Comparison of ENCODE assay signal across 1 cellular context in the genomic region with DNA sequence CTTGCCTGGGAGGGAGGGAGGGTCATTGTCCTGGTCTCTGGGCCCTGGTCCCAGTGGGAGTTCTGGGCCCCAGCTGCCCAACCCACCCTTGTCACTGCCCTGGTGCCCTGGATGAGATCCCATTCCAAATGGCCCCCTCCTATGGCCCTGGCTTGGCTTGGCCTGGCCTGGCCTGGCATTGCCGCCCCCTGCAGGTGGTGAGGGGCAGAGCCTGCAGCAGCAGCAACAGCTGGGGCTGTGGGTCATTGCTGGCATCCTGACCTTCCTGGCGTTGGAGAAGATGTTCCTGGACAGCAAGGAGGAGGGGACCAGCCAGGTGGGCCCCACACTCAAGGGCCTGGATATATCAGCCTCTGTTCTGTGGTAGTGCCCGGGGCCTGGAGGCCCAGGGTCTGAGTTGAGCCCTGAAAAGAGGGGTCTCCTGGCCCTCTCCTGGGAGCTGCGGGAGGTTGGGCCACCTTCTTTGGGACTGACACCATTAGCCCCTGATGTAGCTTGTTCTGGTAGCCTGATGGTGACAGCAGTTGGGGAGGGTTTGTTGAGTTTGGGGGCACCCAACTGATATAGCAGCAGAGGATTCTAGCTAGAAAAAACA.
TF ChIP-seq lines count a peak whose summit lies in the region.

No MANE protein-coding gene starts in this region.

TF ChIP-seq in HepG2, 621 proteins besides CTCF, POLR2A, EP300 and RAD21 (continued from another document and continues in another):
- TF ChIP-seq, protein P1, sequence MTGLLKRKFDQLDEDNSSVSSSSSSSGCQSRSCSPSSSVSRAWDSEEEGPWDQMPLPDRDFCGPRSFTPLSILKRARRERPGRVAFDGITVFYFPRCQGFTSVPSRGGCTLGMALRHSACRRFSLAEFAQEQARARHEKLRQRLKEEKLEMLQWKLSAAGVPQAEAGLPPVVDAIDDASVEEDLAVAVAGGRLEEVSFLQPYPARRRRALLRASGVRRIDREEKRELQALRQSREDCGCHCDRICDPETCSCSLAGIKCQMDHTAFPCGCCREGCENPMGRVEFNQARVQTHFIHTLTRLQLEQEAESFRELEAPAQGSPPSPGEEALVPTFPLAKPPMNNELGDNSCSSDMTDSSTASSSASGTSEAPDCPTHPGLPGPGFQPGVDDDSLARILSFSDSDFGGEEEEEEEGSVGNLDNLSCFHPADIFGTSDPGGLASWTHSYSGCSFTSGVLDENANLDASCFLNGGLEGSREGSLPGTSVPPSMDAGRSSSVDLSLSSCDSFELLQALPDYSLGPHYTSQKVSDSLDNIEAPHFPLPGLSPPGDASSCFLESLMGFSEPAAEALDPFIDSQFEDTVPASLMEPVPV (CRISPR knock-in tag; IDR thresholded peaks at IDR 0.05), result no peak
- no peak for TF ChIP-seq ELF1 (CRISPR knock-in tag; IDR thresholded peaks at IDR 0.05)
- TF ChIP-seq, protein P2, sequence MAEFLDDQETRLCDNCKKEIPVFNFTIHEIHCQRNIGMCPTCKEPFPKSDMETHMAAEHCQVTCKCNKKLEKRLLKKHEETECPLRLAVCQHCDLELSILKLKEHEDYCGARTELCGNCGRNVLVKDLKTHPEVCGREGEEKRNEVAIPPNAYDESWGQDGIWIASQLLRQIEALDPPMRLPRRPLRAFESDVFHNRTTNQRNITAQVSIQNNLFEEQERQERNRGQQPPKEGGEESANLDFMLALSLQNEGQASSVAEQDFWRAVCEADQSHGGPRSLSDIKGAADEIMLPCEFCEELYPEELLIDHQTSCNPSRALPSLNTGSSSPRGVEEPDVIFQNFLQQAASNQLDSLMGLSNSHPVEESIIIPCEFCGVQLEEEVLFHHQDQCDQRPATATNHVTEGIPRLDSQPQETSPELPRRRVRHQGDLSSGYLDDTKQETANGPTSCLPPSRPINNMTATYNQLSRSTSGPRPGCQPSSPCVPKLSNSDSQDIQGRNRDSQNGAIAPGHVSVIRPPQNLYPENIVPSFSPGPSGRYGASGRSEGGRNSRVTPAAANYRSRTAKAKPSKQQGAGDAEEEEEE (CRISPR knock-in tag; IDR thresholded peaks at IDR 0.05; ENCODE audit: borderline replicate concordance), result no peak
- no peak for TF ChIP-seq TMF1 (CRISPR knock-in tag; IDR thresholded peaks at IDR 0.05; ENCODE audit: low read depth)
- no peak for TF ChIP-seq MBNL3 (CRISPR knock-in tag; conservative IDR thresholded peaks at IDR 0.05)
- TF ChIP-seq ZNF570 (CRISPR knock-in tag; IDR thresholded peaks at IDR 0.05; ENCODE audit: borderline replicate concordance), result no peak
- no peak for TF ChIP-seq SMAD3 (CRISPR knock-in tag; IDR thresholded peaks at IDR 0.05)
- TF ChIP-seq, protein P3, sequence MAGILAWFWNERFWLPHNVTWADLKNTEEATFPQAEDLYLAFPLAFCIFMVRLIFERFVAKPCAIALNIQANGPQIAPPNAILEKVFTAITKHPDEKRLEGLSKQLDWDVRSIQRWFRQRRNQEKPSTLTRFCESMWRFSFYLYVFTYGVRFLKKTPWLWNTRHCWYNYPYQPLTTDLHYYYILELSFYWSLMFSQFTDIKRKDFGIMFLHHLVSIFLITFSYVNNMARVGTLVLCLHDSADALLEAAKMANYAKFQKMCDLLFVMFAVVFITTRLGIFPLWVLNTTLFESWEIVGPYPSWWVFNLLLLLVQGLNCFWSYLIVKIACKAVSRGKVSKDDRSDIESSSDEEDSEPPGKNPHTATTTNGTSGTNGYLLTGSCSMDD (CRISPR knock-in tag; IDR thresholded peaks at IDR 0.05), result no peak
- TF ChIP-seq FOSL2 (CRISPR knock-in tag; IDR thresholded peaks at IDR 0.05), result no peak
- TF ChIP-seq ZSCAN21 (CRISPR knock-in tag; IDR thresholded peaks at IDR 0.05; ENCODE audit: borderline replicate concordance), result no peak
- TF ChIP-seq, protein P4, sequence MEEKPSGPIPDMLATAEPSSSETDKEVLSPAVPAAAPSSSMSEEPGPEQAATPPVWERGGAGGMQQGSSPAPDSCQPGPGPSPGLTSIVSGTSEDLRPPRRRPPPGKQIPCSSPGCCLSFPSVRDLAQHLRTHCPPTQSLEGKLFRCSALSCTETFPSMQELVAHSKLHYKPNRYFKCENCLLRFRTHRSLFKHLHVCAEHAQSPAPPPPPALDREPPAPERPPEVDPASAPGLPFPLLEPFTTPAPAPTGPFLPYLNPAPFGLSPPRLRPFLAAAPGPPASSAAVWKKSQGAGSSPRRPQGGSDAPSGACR (CRISPR knock-in tag; IDR thresholded peaks at IDR 0.05), result no peak
- TF ChIP-seq, protein P5, sequence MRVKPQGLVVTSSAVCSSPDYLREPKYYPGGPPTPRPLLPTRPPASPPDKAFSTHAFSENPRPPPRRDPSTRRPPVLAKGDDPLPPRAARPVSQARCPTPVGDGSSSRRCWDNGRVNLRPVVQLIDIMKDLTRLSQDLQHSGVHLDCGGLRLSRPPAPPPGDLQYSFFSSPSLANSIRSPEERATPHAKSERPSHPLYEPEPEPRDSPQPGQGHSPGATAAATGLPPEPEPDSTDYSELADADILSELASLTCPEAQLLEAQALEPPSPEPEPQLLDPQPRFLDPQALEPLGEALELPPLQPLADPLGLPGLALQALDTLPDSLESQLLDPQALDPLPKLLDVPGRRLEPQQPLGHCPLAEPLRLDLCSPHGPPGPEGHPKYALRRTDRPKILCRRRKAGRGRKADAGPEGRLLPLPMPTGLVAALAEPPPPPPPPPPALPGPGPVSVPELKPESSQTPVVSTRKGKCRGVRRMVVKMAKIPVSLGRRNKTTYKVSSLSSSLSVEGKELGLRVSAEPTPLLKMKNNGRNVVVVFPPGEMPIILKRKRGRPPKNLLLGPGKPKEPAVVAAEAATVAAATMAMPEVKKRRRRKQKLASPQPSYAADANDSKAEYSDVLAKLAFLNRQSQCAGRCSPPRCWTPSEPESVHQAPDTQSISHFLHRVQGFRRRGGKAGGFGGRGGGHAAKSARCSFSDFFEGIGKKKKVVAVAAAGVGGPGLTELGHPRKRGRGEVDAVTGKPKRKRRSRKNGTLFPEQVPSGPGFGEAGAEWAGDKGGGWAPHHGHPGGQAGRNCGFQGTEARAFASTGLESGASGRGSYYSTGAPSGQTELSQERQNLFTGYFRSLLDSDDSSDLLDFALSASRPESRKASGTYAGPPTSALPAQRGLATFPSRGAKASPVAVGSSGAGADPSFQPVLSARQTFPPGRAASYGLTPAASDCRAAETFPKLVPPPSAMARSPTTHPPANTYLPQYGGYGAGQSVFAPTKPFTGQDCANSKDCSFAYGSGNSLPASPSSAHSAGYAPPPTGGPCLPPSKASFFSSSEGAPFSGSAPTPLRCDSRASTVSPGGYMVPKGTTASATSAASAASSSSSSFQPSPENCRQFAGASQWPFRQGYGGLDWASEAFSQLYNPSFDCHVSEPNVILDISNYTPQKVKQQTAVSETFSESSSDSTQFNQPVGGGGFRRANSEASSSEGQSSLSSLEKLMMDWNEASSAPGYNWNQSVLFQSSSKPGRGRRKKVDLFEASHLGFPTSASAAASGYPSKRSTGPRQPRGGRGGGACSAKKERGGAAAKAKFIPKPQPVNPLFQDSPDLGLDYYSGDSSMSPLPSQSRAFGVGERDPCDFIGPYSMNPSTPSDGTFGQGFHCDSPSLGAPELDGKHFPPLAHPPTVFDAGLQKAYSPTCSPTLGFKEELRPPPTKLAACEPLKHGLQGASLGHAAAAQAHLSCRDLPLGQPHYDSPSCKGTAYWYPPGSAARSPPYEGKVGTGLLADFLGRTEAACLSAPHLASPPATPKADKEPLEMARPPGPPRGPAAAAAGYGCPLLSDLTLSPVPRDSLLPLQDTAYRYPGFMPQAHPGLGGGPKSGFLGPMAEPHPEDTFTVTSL (CRISPR knock-in tag; IDR thresholded peaks at IDR 0.05; ENCODE audit: borderline replicate concordance), result no peak
- TF ChIP-seq STAG1 (CRISPR knock-in tag; IDR thresholded peaks at IDR 0.05), result peak; percentile 66
- no peak for TF ChIP-seq EED (CRISPR knock-in tag; IDR thresholded peaks at IDR 0.05)
- TF ChIP-seq, protein P6, sequence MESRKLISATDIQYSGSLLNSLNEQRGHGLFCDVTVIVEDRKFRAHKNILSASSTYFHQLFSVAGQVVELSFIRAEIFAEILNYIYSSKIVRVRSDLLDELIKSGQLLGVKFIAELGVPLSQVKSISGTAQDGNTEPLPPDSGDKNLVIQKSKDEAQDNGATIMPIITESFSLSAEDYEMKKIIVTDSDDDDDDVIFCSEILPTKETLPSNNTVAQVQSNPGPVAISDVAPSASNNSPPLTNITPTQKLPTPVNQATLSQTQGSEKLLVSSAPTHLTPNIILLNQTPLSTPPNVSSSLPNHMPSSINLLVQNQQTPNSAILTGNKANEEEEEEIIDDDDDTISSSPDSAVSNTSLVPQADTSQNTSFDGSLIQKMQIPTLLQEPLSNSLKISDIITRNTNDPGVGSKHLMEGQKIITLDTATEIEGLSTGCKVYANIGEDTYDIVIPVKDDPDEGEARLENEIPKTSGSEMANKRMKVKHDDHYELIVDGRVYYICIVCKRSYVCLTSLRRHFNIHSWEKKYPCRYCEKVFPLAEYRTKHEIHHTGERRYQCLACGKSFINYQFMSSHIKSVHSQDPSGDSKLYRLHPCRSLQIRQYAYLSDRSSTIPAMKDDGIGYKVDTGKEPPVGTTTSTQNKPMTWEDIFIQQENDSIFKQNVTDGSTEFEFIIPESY (CRISPR knock-in tag; IDR thresholded peaks at IDR 0.05), result 0 out of 2 replicates have a peak, but pooled peaks have one; percentile 29
- TF ChIP-seq POGZ (CRISPR knock-in tag; IDR thresholded peaks at IDR 0.05), result no peak
- TF ChIP-seq PAF1 (CRISPR knock-in tag; IDR thresholded peaks at IDR 0.05), result no peak
- TF ChIP-seq FLYWCH1 (CRISPR knock-in tag; IDR thresholded peaks at IDR 0.05), result no peak
- TF ChIP-seq CCAR2 (optimal IDR thresholded peaks at IDR 0.05; ENCODE audit: low read depth, low read length), result no peak
- no peak for TF ChIP-seq ZNF207 (IDR thresholded peaks at IDR 0.05; ENCODE audit: borderline replicate concordance)
- TF ChIP-seq ZNF83 (CRISPR knock-in tag; IDR thresholded peaks at IDR 0.05; ENCODE audit: borderline replicate concordance), result no peak
- TF ChIP-seq ZNF274 (CRISPR knock-in tag; IDR thresholded peaks at IDR 0.05), result no peak
- no peak for TF ChIP-seq TBP (CRISPR knock-in tag; IDR thresholded peaks at IDR 0.05)
- TF ChIP-seq JUND (CRISPR knock-in tag; IDR thresholded peaks at IDR 0.05), result no peak
- peak; percentile 42; the same call in 1 of the 2 replicates for TF ChIP-seq SMC3 (IDR thresholded peaks at IDR 0.05; ENCODE audit: low read length)
- no peak for TF ChIP-seq RFXAP (CRISPR knock-in tag; IDR thresholded peaks at IDR 0.05; ENCODE audit: borderline replicate concordance)
- no peak for TF ChIP-seq SNRNP70 (IDR thresholded peaks at IDR 0.05; ENCODE audit: low read depth, low read length)
- TF ChIP-seq, protein P7, sequence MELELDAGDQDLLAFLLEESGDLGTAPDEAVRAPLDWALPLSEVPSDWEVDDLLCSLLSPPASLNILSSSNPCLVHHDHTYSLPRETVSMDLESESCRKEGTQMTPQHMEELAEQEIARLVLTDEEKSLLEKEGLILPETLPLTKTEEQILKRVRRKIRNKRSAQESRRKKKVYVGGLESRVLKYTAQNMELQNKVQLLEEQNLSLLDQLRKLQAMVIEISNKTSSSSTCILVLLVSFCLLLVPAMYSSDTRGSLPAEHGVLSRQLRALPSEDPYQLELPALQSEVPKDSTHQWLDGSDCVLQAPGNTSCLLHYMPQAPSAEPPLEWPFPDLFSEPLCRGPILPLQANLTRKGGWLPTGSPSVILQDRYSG (CRISPR knock-in tag; IDR thresholded peaks at IDR 0.05), result no peak
- no peak for TF ChIP-seq RARG (CRISPR knock-in tag; IDR thresholded peaks at IDR 0.05; ENCODE audit: low read depth)
- TF ChIP-seq PCBP1 (IDR thresholded peaks at IDR 0.05; ENCODE audit: borderline replicate concordance, low read depth, low read length), result no peak
- no peak for TF ChIP-seq NR3C1 (CRISPR knock-in tag; IDR thresholded peaks at IDR 0.05)
- no peak for TF ChIP-seq DR1 (CRISPR knock-in tag; IDR thresholded peaks at IDR 0.05)
- no peak for TF ChIP-seq ZNF678 (CRISPR knock-in tag; IDR thresholded peaks at IDR 0.05)
- TF ChIP-seq ZBTB8A (CRISPR knock-in tag; IDR thresholded peaks at IDR 0.05; ENCODE audit: borderline replicate concordance, low read depth), result no peak
- no peak for TF ChIP-seq ZNF260 (CRISPR knock-in tag; IDR thresholded peaks at IDR 0.05; ENCODE audit: borderline replicate concordance, low read depth)
- no peak for TF ChIP-seq ETV5 (CRISPR knock-in tag; IDR thresholded peaks at IDR 0.05; ENCODE audit: borderline replicate concordance)
- TF ChIP-seq GABPA (IDR thresholded peaks at IDR 0.05; ENCODE audit: low read depth, low read length), result no peak
- TF ChIP-seq GABPA (CRISPR knock-in tag; IDR thresholded peaks at IDR 0.05; ENCODE audit: low read depth), result no peak
- no peak for TF ChIP-seq ZNF558 (CRISPR knock-in tag; IDR thresholded peaks at IDR 0.05; ENCODE audit: borderline replicate concordance)
- TF ChIP-seq KDM6A (CRISPR knock-in tag; IDR thresholded peaks at IDR 0.05; ENCODE audit: low read depth), result no peak
- TF ChIP-seq, protein P8, sequence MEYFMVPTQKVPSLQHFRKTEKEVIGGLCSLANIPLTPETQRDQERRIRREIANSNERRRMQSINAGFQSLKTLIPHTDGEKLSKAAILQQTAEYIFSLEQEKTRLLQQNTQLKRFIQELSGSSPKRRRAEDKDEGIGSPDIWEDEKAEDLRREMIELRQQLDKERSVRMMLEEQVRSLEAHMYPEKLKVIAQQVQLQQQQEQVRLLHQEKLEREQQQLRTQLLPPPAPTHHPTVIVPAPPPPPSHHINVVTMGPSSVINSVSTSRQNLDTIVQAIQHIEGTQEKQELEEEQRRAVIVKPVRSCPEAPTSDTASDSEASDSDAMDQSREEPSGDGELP (IDR thresholded peaks at IDR 0.05; ENCODE audit: borderline replicate concordance, low read depth), result peak; percentile 76; the same call in 1 of the 2 replicates
- TF ChIP-seq ZNF30 (CRISPR knock-in tag; IDR thresholded peaks at IDR 0.05), result no peak
- no peak for TF ChIP-seq AHR (CRISPR knock-in tag; IDR thresholded peaks at IDR 0.05)
- TF ChIP-seq, protein P9, sequence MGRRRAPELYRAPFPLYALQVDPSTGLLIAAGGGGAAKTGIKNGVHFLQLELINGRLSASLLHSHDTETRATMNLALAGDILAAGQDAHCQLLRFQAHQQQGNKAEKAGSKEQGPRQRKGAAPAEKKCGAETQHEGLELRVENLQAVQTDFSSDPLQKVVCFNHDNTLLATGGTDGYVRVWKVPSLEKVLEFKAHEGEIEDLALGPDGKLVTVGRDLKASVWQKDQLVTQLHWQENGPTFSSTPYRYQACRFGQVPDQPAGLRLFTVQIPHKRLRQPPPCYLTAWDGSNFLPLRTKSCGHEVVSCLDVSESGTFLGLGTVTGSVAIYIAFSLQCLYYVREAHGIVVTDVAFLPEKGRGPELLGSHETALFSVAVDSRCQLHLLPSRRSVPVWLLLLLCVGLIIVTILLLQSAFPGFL (CRISPR knock-in tag; IDR thresholded peaks at IDR 0.05), result no peak
- no peak for TF ChIP-seq SOX13 (IDR thresholded peaks at IDR 0.05)
- no peak for TF ChIP-seq SOX13 (CRISPR knock-in tag; conservative IDR thresholded peaks at IDR 0.05 in 1 of 2, IDR thresholded peaks at IDR 0.05 in 1 of 2)
- peak; percentile 51; the same call in 1 of the 2 replicates for TF ChIP-seq ZNF768 (CRISPR knock-in tag; IDR thresholded peaks at IDR 0.05)
- no peak for TF ChIP-seq TCF12 (IDR thresholded peaks at IDR 0.05)
- TF ChIP-seq TCF12 (CRISPR knock-in tag; IDR thresholded peaks at IDR 0.05), result no peak
- TF ChIP-seq ZNF703 (CRISPR knock-in tag; IDR thresholded peaks at IDR 0.05; ENCODE audit: borderline replicate concordance), result no peak
- TF ChIP-seq ZNF713 (CRISPR knock-in tag; IDR thresholded peaks at IDR 0.05), result no peak
